8 cellular contexts compared by ENCODE assay signal in the genomic region with DNA sequence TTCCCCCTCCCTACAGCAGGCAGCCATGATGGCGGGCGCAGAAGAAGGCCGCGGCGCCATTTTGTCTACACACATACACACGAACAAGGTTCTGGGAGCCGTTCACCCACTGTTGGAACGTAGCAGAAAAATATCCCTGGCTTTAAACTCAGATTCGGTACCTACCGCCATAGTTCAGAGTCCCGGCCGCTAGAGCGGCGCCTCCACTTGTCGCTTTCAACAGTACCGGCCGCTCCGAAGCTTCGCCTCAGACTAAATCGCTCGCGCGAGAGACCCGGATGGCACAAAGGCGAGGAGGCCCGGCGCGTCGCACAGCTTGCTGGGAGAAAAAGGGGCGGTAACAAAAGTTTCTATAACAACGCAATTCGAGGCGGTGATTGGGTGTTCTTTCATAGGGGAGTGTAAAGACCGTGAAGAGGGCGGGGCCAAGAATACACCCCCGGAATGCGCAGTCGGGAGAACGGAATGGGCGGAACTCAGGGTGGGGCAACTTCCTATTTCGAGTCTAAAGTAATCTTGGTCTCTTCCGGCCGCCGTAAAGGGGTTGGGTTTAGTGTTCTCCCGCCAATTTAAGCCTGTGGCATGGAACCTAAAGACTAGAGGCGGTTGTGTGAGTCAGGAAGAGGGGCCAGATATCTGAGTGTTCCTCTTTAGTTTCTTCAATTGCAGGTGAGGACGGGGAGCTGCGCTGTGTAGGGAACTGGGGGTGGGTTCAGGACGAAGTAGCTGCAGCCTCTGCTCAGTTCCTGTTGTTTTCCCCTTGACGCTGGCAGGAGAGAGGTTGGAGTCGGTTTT. TPM values are rescaled to one million over a fixed set of nuclear protein-coding genes. Genes with fewer than 3 reads are reported as not detected.
DNase-seq lines count a peak whose midpoint lies in the region; ATAC-seq and TF ChIP-seq lines count a peak whose summit lies in the region.

A gene with protein sequence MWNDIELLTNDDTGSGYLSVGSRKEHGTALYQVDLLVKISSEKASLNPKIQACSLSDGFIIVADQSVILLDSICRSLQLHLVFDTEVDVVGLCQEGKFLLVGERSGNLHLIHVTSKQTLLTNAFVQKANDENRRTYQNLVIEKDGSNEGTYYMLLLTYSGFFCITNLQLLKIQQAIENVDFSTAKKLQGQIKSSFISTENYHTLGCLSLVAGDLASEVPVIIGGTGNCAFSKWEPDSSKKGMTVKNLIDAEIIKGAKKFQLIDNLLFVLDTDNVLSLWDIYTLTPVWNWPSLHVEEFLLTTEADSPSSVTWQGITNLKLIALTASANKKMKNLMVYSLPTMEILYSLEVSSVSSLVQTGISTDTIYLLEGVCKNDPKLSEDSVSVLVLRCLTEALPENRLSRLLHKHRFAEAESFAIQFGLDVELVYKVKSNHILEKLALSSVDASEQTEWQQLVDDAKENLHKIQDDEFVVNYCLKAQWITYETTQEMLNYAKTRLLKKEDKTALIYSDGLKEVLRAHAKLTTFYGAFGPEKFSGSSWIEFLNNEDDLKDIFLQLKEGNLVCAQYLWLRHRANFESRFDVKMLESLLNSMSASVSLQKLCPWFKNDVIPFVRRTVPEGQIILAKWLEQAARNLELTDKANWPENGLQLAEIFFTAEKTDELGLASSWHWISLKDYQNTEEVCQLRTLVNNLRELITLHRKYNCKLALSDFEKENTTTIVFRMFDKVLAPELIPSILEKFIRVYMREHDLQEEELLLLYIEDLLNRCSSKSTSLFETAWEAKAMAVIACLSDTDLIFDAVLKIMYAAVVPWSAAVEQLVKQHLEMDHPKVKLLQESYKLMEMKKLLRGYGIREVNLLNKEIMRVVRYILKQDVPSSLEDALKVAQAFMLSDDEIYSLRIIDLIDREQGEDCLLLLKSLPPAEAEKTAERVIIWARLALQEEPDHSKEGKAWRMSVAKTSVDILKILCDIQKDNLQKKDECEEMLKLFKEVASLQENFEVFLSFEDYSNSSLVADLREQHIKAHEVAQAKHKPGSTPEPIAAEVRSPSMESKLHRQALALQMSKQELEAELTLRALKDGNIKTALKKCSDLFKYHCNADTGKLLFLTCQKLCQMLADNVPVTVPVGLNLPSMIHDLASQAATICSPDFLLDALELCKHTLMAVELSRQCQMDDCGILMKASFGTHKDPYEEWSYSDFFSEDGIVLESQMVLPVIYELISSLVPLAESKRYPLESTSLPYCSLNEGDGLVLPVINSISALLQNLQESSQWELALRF (N-terminal part only) (plus strand): TSS at position 567 of the 795 bp plus-strand sequence. CDS start 2,815 bp downstream, outside the sequence.
A gene with protein sequence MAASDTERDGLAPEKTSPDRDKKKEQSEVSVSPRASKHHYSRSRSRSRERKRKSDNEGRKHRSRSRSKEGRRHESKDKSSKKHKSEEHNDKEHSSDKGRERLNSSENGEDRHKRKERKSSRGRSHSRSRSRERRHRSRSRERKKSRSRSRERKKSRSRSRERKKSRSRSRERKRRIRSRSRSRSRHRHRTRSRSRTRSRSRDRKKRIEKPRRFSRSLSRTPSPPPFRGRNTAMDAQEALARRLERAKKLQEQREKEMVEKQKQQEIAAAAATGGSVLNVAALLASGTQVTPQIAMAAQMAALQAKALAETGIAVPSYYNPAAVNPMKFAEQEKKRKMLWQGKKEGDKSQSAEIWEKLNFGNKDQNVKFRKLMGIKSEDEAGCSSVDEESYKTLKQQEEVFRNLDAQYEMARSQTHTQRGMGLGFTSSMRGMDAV (minus strand): TSS at position 254 of the 795 bp plus-strand sequence. CDS start 83 bp downstream, at position 171.

- H3K27ac ChIP-seq in KOPT-K1 (ENCODE audit: low read depth, low read length, poor library complexity, severe bottlenecking), result peak within 1 kb of the TSS; percentile 95
- H3K27ac ChIP-seq in Peyer's patch, result peak within 1 kb of the TSS; percentile 95 to 99 (median 98)
- H3K27ac ChIP-seq in esophagus squamous epithelium, result peak within 1 kb of the TSS; percentile 97 to 100 (median 99)
- peak within 1 kb of the TSS; percentile 100 for H3K27ac ChIP-seq in muscle layer of duodenum (ENCODE audit: low read length)

- TF ChIP-seq POLR2A in Peyer's patch (IDR thresholded peaks at IDR 0.05) (peak; percentile 98), esophagus squamous epithelium (IDR thresholded peaks at IDR 0.05) (peak in 3 of 4 donors; percentile 77 to 97 (median 96))

- H3K4me3 ChIP-seq in Peyer's patch (peak within 1 kb of the TSS; percentile 64 to 80 (median 72)), esophagus squamous epithelium (peak within 1 kb of the TSS; percentile 73 to 93 (median 82)), muscle layer of duodenum (ENCODE audit: low read depth in 1 of 2, low read length in 2 of 2) (peak within 1 kb of the TSS; percentile 87 to 91)

- peak; percentile 87 for ATAC-seq in GM21786 (IDR thresholded peaks at IDR 0.05; ENCODE audit: unreplicated experiment)

- H3K4me1 ChIP-seq in Peyer's patch, result peaks cover 0 to 42% (median 11%) of the 10 kb centered on the region in 4 donors
- H3K4me1 ChIP-seq in esophagus squamous epithelium, result peaks cover 11 to 50% (median 36%) of the 10 kb centered on the region in 3 donors
- H3K4me1 ChIP-seq in muscle layer of duodenum (ENCODE audit: control insufficient read depth in 1 of 2, insufficient read depth in 2 of 2, low read length in 2 of 2), result peaks cover 8 to 42% of the 10 kb centered on the region in 2 donors

- H3K36me3 ChIP-seq in KOPT-K1 (ENCODE audit: insufficient read depth, low read length) (peaks cover 74% of the 10 kb centered on the region), Peyer's patch (peaks cover 0 to 9% (median 0%) of the 10 kb centered on the region in 3 donors), esophagus squamous epithelium (peaks cover 0 to 12% (median under 1%) of the 10 kb centered on the region in 3 donors), muscle layer of duodenum (ENCODE audit: control insufficient read depth in 1 of 2, insufficient read depth in 2 of 2, low read length in 2 of 2) (peaks cover 10 to 16% of the 10 kb centered on the region in 2 donors)

- TF ChIP-seq CTCF in Peyer's patch (IDR thresholded peaks at IDR 0.05), result no peak
- peak in 4 of 6 experiments; percentile 7 to 18 (median 14) for TF ChIP-seq CTCF in esophagus squamous epithelium (IDR thresholded peaks at IDR 0.05)

- H3K27me3 ChIP-seq in Peyer's patch (no peaks in the 10 kb centered on the region), esophagus squamous epithelium (no peaks in the 10 kb centered on the region), muscle layer of duodenum (ENCODE audit: low read depth, low read length) (no peaks in the 10 kb centered on the region)

- no peaks in the 10 kb centered on the region for H3K9me3 ChIP-seq in KOPT-K1 (ENCODE audit: insufficient read depth, low read length, poor library complexity, severe bottlenecking)
- H3K9me3 ChIP-seq in Peyer's patch, result no peaks in the 10 kb centered on the region
- no peaks in the 10 kb centered on the region for H3K9me3 ChIP-seq in esophagus squamous epithelium
- H3K9me3 ChIP-seq in muscle layer of duodenum (ENCODE audit: control insufficient read depth in 1 of 2, low read length in 2 of 2), result no peaks in the 10 kb centered on the region

- 0% methylated on average over 44 to 47 of the region's 51 CpGs for WGBS in esophagus squamous epithelium, 2 donors

- DNase-seq in DMS79 treated with DMSO at 0.1 percent for 48 hours (lab: John Stamatoyannopoulos, UW) (peak; percentile 100), Peyer's patch (peak; percentile 95 to 100 (median 99)), esophagus squamous epithelium (lab: John Stamatoyannopoulos, UW) (peak; percentile 97)
- peak; percentile 98 to 99 for DNase-seq in activated T-cell treated with anti-CD3 and anti-CD28 coated beads, Interleukin-2, amount 50 U/mL, for 48 hours
- DNase-seq in stimulated activated CD8-positive, alpha-beta memory T cell treated with anti-CD3 and anti-CD28 coated beads, Interleukin-7, amount 100 ng/mL, for 4 hours (ENCODE audit: low read depth in 2 of 2), result peak; percentile 96 to 99

- intact Hi-C loops in esophagus squamous epithelium (cut with DNase I), result no loop called here

RNA-seq across cellular contexts. Expression of the first gene that starts in this region (rescaled TPM):
- total RNA-seq in Peyer's patch (10 to 100 TPM; 21.3 to 80.0 (median 28.2) TPM), esophagus squamous epithelium (10 to 100 TPM in 3 of 4 donors, 1 to 10 TPM in 1; 9.0 to 33.7 (median 14.4) TPM)

RNA-seq across cellular contexts. Expression of the second gene that starts in this region (rescaled TPM):
- total RNA-seq in Peyer's patch, result 100 to 1,000 TPM in 3 of 4 donors, 10 to 100 TPM in 1; 78.5 to 455 (median 112) TPM
- 10 to 100 TPM; 40.9 to 78.6 (median 63.8) TPM for total RNA-seq in esophagus squamous epithelium

Comparison
In these comparisons a context has a peak if more than half of its experiments do, and no peak if none do; other contexts are left out.
1. Peak in every context shown above with its lines: DNase-seq, ATAC-seq, H3K4me3 ChIP-seq and H3K27ac ChIP-seq.
2. CTCF ChIP-seq: peak in esophagus squamous epithelium (4 of 6); none in Peyer's patch (0 of 6).